Comparison of ENCODE assay signal across 25 cellular contexts in genomic region chr1:62177621-62178020, GRCh38.
"Had no signal": no experiment of that assay in that cellular context is flagged by ENCODE, and none has a peak within 500 bp of the region (broad histone marks: within the 10 kb centered on the region; RNA-seq: fewer than 3 reads in every experiment).

No MANE protein-coding gene starts in this region.

- ATAC-seq: activated CD4-positive, alpha-beta T cell treated with anti-CD3 and anti-CD28 coated beads for 36 hours; activated T-helper 17 cell treated with anti-CD3 and anti-CD28 coated beads, Interleukin-2, amount 50 U/mL, for 72 hours; Panc1; Right ventricle myocardium inferior; T-cell had no signal

- H3K27ac ChIP-seq: SK-N-MC had no signal

- DNase-seq: activated CD4-positive, alpha-beta memory T cell treated with anti-CD3 and anti-CD28 coated beads, Interleukin-2, amount 10 ng/mL, durations not matched to agents 7 days and 5 days; activated CD4-positive, alpha-beta T cell treated with anti-CD3 and anti-CD28 coated beads for 36 hours; activated CD4-positive, alpha-beta T cell treated with anti-CD3 and anti-CD28 coated beads, Interleukin-2, amount 50 U/mL, for 1 hour; activated gamma-delta T cell; activated naive CD4-positive, alpha-beta T cell treated with anti-CD3 and anti-CD28 coated beads for 36 hours; activated T-cell treated with anti-CD3 and anti-CD28 coated beads for 4 hours; activated T-cell treated with anti-CD3 and anti-CD28 coated beads, Interleukin-2, amount 50 U/mL, for 48 hours; amygdala; Kasumi-1; NCI-H146; NCI-H187 treated with DMSO at 0.1 percent for 48 hours; NCI-H2081 treated with DMSO at 0.1 percent for 48 hours; NCI-H226; NCI-H510A treated with DMSO at 0.1 percent for 48 hours; NCI-H774; NK-92 treated with Interleukin-12 subunit alpha and Interleukin-12 subunit beta, amount 100 ng/mL, for 24 hours; OCI-M1; RPMI8226; T-cell; T-helper 2 cell; T1000 had no signal

- H3K4me3 ChIP-seq: SK-N-MC had no signal
